In the genomic region with DNA sequence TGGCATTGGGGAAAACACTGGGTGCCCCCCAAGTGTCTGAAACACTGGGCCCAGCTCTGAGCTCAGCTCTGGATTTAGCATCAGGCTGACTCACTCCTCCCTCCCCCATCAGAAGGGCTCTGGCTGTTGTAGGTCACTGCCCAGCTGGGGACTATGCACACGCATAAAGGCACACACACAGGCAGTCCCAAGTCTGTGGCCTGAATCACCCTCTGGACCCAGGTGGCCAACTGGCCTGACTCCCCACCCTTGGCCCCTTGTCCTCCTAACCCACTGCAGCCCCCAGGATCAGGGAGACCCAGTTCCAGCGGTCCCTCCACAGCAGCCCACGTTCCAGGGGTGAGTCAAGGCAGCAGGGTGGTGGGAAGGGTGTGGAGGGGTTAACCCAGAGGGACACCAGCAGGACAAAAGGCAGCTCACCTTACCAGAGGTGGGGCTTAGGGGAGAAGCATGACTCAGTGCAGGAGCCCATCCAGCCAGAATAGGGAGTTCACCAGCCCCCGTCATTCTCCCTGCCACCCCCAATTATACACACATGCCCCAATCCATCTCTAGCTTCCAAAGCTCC, we compare ENCODE assay signal across 10 cellular contexts. TPM values are rescaled to one million over a fixed set of nuclear protein-coding genes. Genes with fewer than 3 reads are reported as not detected.
DNase-seq lines count a peak whose midpoint lies in the region; ATAC-seq and TF ChIP-seq lines count a peak whose summit lies in the region.
"Had no signal": no experiment of that assay in that cellular context is flagged by ENCODE, and none has a peak within 500 bp of the region (broad histone marks: within the 10 kb centered on the region; RNA-seq: fewer than 3 reads in every experiment).

No MANE protein-coding gene starts in this region.

- POLR2A ChIA-PET in PC-3 (lab: Charles Lee; ENCODE audit: unreplicated experiment) = no interaction called here

- DNase-seq in PC-3 (peak; percentile 39), esophagus squamous epithelium (lab: John Stamatoyannopoulos, UW) (no peak), myocyte (ENCODE audit: low read depth) (peak; percentile 88), ureter (ENCODE audit: low spot score) (no peak)
- DNase-seq: thyroid gland had no signal

- H3K4me2 ChIP-seq in BLaER1 = peak overlapping the region; percentile 96
- H3K4me2 ChIP-seq in PC-3 (ENCODE audit: low read length) = peak overlapping the region; percentile 48; the same call in 1 of the 2 replicates

- H3K9me3 ChIP-seq in BLaER1 (no peaks in the 10 kb centered on the region), PC-3 (ENCODE audit: low read length) (no peaks in the 10 kb centered on the region), esophagus squamous epithelium (no peaks in the 10 kb centered on the region)
- H3K9me3 ChIP-seq: Peyer's patch, thyroid gland had no signal

- peak; percentile 81 for ATAC-seq in PC-3
- ATAC-seq in GM21367 (IDR thresholded peaks at IDR 0.05; ENCODE audit: unreplicated experiment) = no peak
- ATAC-seq in HG02571 (IDR thresholded peaks at IDR 0.05; ENCODE audit: unreplicated experiment) = no peak
- no peak for ATAC-seq in GM18520 (IDR thresholded peaks at IDR 0.05; ENCODE audit: unreplicated experiment)

- no peaks in the 10 kb centered on the region for H3K9me2 ChIP-seq in PC-3 (replicated peaks; ENCODE audit: low read length)

- no peaks in the 10 kb centered on the region for H3K79me2 ChIP-seq in PC-3 (ENCODE audit: low read length)

- H3K36me3 ChIP-seq in BLaER1 = peaks cover 93% of the 10 kb centered on the region
- no peaks in the 10 kb centered on the region for H3K36me3 ChIP-seq in PC-3 (ENCODE audit: low read depth, low read length)
- peaks cover 0 to 42% (median 0%) of the 10 kb centered on the region in 3 donors for H3K36me3 ChIP-seq in esophagus squamous epithelium
- H3K36me3 ChIP-seq: thyroid gland had no signal

- H3K4me3 ChIP-seq in BLaER1 = no peak overlapping the region
- no peak overlapping the region for H3K4me3 ChIP-seq in PC-3 (ENCODE audit: low read length)
- no peak overlapping the region for H3K4me3 ChIP-seq in esophagus squamous epithelium
- H3K4me3 ChIP-seq: Peyer's patch, thyroid gland had no signal

- H2AFZ ChIP-seq in PC-3 (ENCODE audit: low read length) = no peak overlapping the region

- CTCF ChIA-PET in PC-3 (lab: Charles Lee) = interaction anchor here (1.0 kb wide), 1 partner anchor 9 kb away, joined by 5 read pairs; no protein-coding TSS in a partner anchor

- H3K9ac ChIP-seq in BLaER1 (peak overlapping the region; percentile 71), PC-3 (ENCODE audit: low read length) (no peak overlapping the region)

- TF ChIP-seq CTCF in PC-3 (conservative IDR thresholded peaks at IDR 0.05; ENCODE audit: low read depth, low read length) (no peak), esophagus squamous epithelium (IDR thresholded peaks at IDR 0.05) (no peak)

- peaks cover 100% of the 10 kb centered on the region for H3K4me1 ChIP-seq in BLaER1
- H3K4me1 ChIP-seq in PC-3 (ENCODE audit: insufficient read depth, low read length) = peaks cover 22% of the 10 kb centered on the region
- peaks cover 0 to 36% (median 11%) of the 10 kb centered on the region in 3 donors for H3K4me1 ChIP-seq in esophagus squamous epithelium

- intact Hi-C loops in PC-3 (cut with micrococcal nuclease) (no loop called here), esophagus squamous epithelium (cut with DNase I) (no loop called here)

- H3K27ac ChIP-seq in BLaER1 (peak overlapping the region; percentile 97), PC-3 (ENCODE audit: low read length) (0 out of 2 replicates have a peak overlapping the region, but pooled peaks have one; percentile 28), esophagus squamous epithelium (peak overlapping the region in 3 of 4 donors; percentile 1 to 77 (median 37))
- H3K27ac ChIP-seq: Peyer's patch, thyroid gland had no signal

- H3F3A ChIP-seq in PC-3 (ENCODE audit: low read length, unreplicated experiment) = no peaks in the 10 kb centered on the region

- H3K27me3 ChIP-seq in BLaER1 (no peaks in the 10 kb centered on the region), PC-3 (ENCODE audit: low read length) (no peaks in the 10 kb centered on the region), esophagus squamous epithelium (no peaks in the 10 kb centered on the region)
- H3K27me3 ChIP-seq: Peyer's patch, thyroid gland had no signal

- TF ChIP-seq POLR2A in esophagus squamous epithelium (IDR thresholded peaks at IDR 0.05) = no peak

- BruUV-seq in PC-3 (replicated peaks; lab: Mats Ljungman, UMichigan) = no TSS peak

- H4K20me1 ChIP-seq in BLaER1 = peaks cover 100% of the 10 kb centered on the region
- H4K20me1 ChIP-seq in PC-3 (ENCODE audit: low read length) = no peaks in the 10 kb centered on the region

- WGBS in esophagus squamous epithelium, 2 donors = 50% methylated on average over 1 of the region's 4 CpGs; no CpG with 5 or more reads in 1 of the 2 donors

RNA-seq across cellular contexts. Expression of a gene that starts 47.0 kb away (rescaled TPM):
- total RNA-seq in PC-3 (2014; rRNA removed) (28.0 and 36.1 TPM in 2 replicates), esophagus squamous epithelium (10 to 100 TPM; 44.0 to 74.9 (median 68.5) TPM), myocyte (167 and 209 TPM in 2 replicates), ureter (74.5 TPM)
- 78.9 TPM for polyA plus RNA-seq in myocyte (2012)

Comparison
In these comparisons a context has a peak if more than half of its experiments do, and no peak if none do; other contexts are left out.
1. H3K27ac ChIP-seq: peak in every context shown above with its lines; median percentile 97 in BLaER1; 37 in esophagus squamous epithelium; 28 in PC-3.
2. DNase-seq: peak in PC-3 (single experiment) and myocyte (single experiment); none in esophagus squamous epithelium (single experiment) and ureter (single experiment).